9 cellular contexts compared by ENCODE assay signal in genomic region chr18:77749189-77749588, GRCh38.
A peak's percentile ranks its signal among the peaks of the same experiment; 100 is the strongest.
DNase-seq lines count a peak whose midpoint lies in the region; ATAC-seq, FAIRE-seq and TF ChIP-seq lines count a peak whose summit lies in the region.
"Had no signal": no experiment of that assay in that cellular context is flagged by ENCODE, and none has a peak within 500 bp of the region (broad histone marks: within the 10 kb centered on the region; RNA-seq: fewer than 3 reads in every experiment).

No MANE protein-coding gene starts in this region.

- no peaks in the 10 kb centered on the region for H3K9me3 ChIP-seq in DND-41 (ENCODE audit: insufficient read depth, low read length, severe bottlenecking)
- no peaks in the 10 kb centered on the region for H3K9me3 ChIP-seq in CD8-positive, alpha-beta T cell (ENCODE audit: low read length)

- DNase-seq in DND-41 = peak; percentile 36
- no peak for DNase-seq in GM18507 (ENCODE audit: extremely low spot score, insufficient read length, low read depth)
- peak; percentile 12 for DNase-seq in RPMI8226
- no peak for DNase-seq in kidney epithelial cell (ENCODE audit: low read depth)
- no peak for DNase-seq in T-helper 2 cell
- DNase-seq in CD8-positive, alpha-beta T cell = no peak
- no peak for DNase-seq in G401 (ENCODE audit: low spot score)

- no peak overlapping the region for H3K4me3 Mint-ChIP-seq in CD8-positive, alpha-beta T cell
- H3K4me3 Mint-ChIP-seq: T-helper 1 cell treated with Interleukin-12 subunit alpha and Interleukin-12 subunit beta and Interleukin-4 antibody, amounts not matched to agents 30 μg/mL and 1 μg/mL, for 36 hours had no signal

- H3K27me3 ChIP-seq in DND-41 (ENCODE audit: insufficient read depth, low read length, poor library complexity) = peaks cover 18% of the 10 kb centered on the region
- H3K27me3 ChIP-seq in kidney epithelial cell (ENCODE audit: control insufficient read depth, insufficient read depth, low read length) = no peaks in the 10 kb centered on the region
- H3K27me3 ChIP-seq in CD8-positive, alpha-beta T cell (ENCODE audit: insufficient read depth, low read length) = no peaks in the 10 kb centered on the region

- ATAC-seq in DND-41 (ENCODE audit: insufficient read depth, low read depth) = no peak; the same call in 2 of the 3 replicates
- no peak for ATAC-seq in CD8-positive, alpha-beta T cell
- ATAC-seq in GM18858 (IDR thresholded peaks at IDR 0.05; ENCODE audit: unreplicated experiment) = no peak

- no peak overlapping the region for H3K9ac ChIP-seq in DND-41 (ENCODE audit: low read depth, low read length)

- H3K27me3 Mint-ChIP-seq in CD8-positive, alpha-beta T cell (ENCODE audit: low read depth) = peaks cover 7% of the 10 kb centered on the region

- H3K36me3 ChIP-seq in DND-41 (ENCODE audit: insufficient read depth, low read length) = no peaks in the 10 kb centered on the region
- H3K36me3 ChIP-seq in kidney epithelial cell (ENCODE audit: control insufficient read depth, insufficient read depth, low read length) = no peaks in the 10 kb centered on the region
- no peaks in the 10 kb centered on the region for H3K36me3 ChIP-seq in CD8-positive, alpha-beta T cell (ENCODE audit: insufficient read depth, low read length)

- no peaks in the 10 kb centered on the region for H3K9me3 Mint-ChIP-seq in CD8-positive, alpha-beta T cell
- H3K9me3 Mint-ChIP-seq: T-helper 1 cell treated with Interleukin-12 subunit alpha and Interleukin-12 subunit beta and Interleukin-4 antibody, amounts not matched to agents 30 μg/mL and 1 μg/mL, for 36 hours had no signal

- no peak overlapping the region for H3K4me2 ChIP-seq in DND-41 (ENCODE audit: insufficient read depth, low read length)

- H3K27ac ChIP-seq in DND-41 (ENCODE audit: low read length) = no peak overlapping the region
- H3K27ac ChIP-seq in CD8-positive, alpha-beta T cell (ENCODE audit: low read depth, low read length) = no peak overlapping the region

- no peaks in the 10 kb centered on the region for H3K79me2 ChIP-seq in DND-41 (ENCODE audit: insufficient read depth, low read length)

- intact Hi-C loops in CD8-positive, alpha-beta T cell (cut with DNase I, micrococcal nuclease) = no loop called here

- CTCF ChIA-PET in CD8-positive, alpha-beta T cell (lab: Charles Lee) = no interaction called here

- H3K4me1 ChIP-seq in DND-41 (ENCODE audit: insufficient read depth, low read length) = no peaks in the 10 kb centered on the region
- no peaks in the 10 kb centered on the region for H3K4me1 ChIP-seq in CD8-positive, alpha-beta T cell (ENCODE audit: insufficient read depth, low read length)

- H3K4me1 Mint-ChIP-seq in CD8-positive, alpha-beta T cell (ENCODE audit: low read depth) = no peaks in the 10 kb centered on the region

- FAIRE-seq in GM18507 (lab: Jason Lieb, UNC) = peak; percentile 44

- no peaks in the 10 kb centered on the region for H4K20me1 ChIP-seq in DND-41 (ENCODE audit: insufficient read depth, low read length)

- H3K36me3 Mint-ChIP-seq in CD8-positive, alpha-beta T cell = no peaks in the 10 kb centered on the region

- in situ Hi-C loops in G401 (cut with HindIII; ENCODE audit: low sequenced_read_pairs) = no loop called here

- POLR2A ChIA-PET in CD8-positive, alpha-beta T cell (lab: Charles Lee) = no interaction called here

- no peak overlapping the region for H3K27ac Mint-ChIP-seq in CD8-positive, alpha-beta T cell
- H3K27ac Mint-ChIP-seq: T-helper 1 cell treated with Interleukin-12 subunit alpha and Interleukin-12 subunit beta and Interleukin-4 antibody, amounts not matched to agents 30 μg/mL and 1 μg/mL, for 36 hours had no signal

- TF ChIP-seq CTCF in DND-41 (IDR thresholded peaks at IDR 0.05; ENCODE audit: borderline replicate concordance, extremely low read depth, low read length, poor library complexity, severe bottlenecking) = peak; percentile 75
- TF ChIP-seq CTCF in kidney epithelial cell (IDR thresholded peaks at IDR 0.05; ENCODE audit: insufficient read depth, low read length, poor library complexity, severe bottlenecking) = peak; percentile 61
- TF ChIP-seq CTCF in CD8-positive, alpha-beta T cell (IDR thresholded peaks at IDR 0.05) = no peak

- H3K4me3 ChIP-seq in DND-41 (ENCODE audit: low read depth in 1 of 2, low read length in 2 of 2) = no peak overlapping the region
- no peak overlapping the region for H3K4me3 ChIP-seq in kidney epithelial cell (ENCODE audit: low read depth, low read length)
- no peak overlapping the region for H3K4me3 ChIP-seq in CD8-positive, alpha-beta T cell (ENCODE audit: low read depth, low read length)

- no peak overlapping the region for H2AFZ ChIP-seq in DND-41 (ENCODE audit: low read depth, low read length)

Comparison
In these comparisons a context has a peak if more than half of its experiments do, and no peak if none do; other contexts are left out.
1. DNase-seq: peak in DND-41 (single experiment) and RPMI8226 (single experiment); none in GM18507 (single experiment), kidney epithelial cell (single experiment), T-helper 2 cell (0 of 5), CD8-positive, alpha-beta T cell (0 of 7) and G401 (single experiment).